In the genomic region with DNA sequence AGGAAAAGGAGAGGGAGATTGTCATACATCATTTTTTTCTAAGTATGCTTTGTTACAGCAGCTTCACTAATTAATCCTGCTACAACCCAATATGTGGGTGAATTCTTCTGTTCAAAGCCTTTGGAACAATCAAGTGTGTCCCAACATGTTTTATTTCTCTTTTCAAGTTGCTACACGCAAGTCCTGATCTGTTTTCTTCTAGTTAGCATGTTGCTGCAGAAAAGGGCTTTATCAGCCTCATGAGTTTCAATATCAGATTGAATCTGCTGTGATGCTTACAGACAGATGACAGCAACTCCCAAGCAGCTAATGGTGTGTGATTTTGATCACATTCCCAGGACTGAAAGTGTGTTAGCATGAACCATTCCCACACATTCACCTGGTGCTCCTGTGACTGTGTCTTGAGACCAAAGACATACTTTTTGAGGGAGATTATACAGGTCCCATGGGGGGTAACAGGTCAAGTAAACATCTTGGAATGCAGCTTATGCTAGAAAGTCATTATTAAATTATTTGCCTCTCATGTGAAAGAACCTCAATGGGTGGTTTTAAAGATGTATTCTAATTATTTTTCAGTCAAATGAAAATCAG, we compare ENCODE assay signal across 14 cellular contexts.
"Had no signal": no experiment of that assay in that cellular context is flagged by ENCODE, and none has a peak within 500 bp of the region (broad histone marks: within the 10 kb centered on the region; RNA-seq: fewer than 3 reads in every experiment).

No MANE protein-coding gene starts in this region.

- H3K4me3 ChIP-seq: ascending aorta, cardiac muscle cell, colonic mucosa, ovary had no signal

- H3K4me1 Mint-ChIP-seq: activated CD4-positive, alpha-beta T cell treated with anti-CD3 and anti-CD28 coated beads, Interleukin-2, amount 10 ng/mL, durations not matched to agents 7 days and 5 days; activated naive CD4-positive, alpha-beta T cell treated with anti-CD3 and anti-CD28 coated beads, Interleukin-2, amount 10 ng/mL, durations not matched to agents 7 days and 5 days; immature natural killer cell; naive thymus-derived CD8-positive, alpha-beta T cell had no signal

- DNase-seq: activated CD4-positive, alpha-beta T cell treated with anti-CD3 and anti-CD28 coated beads, Interleukin-2, amount 10 ng/mL, durations not matched to agents 7 days and 5 days; activated CD8-positive, alpha-beta T cell treated with anti-CD3 and anti-CD28 coated beads, Interleukin-2, amount 10 ng/mL, durations not matched to agents 7 days and 5 days; activated naive CD4-positive, alpha-beta T cell treated with anti-CD3 and anti-CD28 coated beads, Interleukin-2, amount 10 ng/mL, durations not matched to agents 7 days and 5 days; activated T-cell treated with anti-CD3 and anti-CD28 coated beads, Interleukin-2, amount 50 U/mL, for 24 hours; colonic mucosa; immature natural killer cell; mesenchymal stem cell; naive thymus-derived CD8-positive, alpha-beta T cell; ovary; stimulated activated CD8-positive, alpha-beta memory T cell treated with anti-CD3 and anti-CD28 coated beads, Interleukin-4, amount 100 ng/mL, for 48 hours; stimulated activated naive CD4-positive, alpha-beta T cell; T1000 had no signal

- H3K9me3 Mint-ChIP-seq: activated CD4-positive, alpha-beta T cell treated with anti-CD3 and anti-CD28 coated beads, Interleukin-2, amount 10 ng/mL, durations not matched to agents 7 days and 5 days; activated naive CD4-positive, alpha-beta T cell treated with anti-CD3 and anti-CD28 coated beads, Interleukin-2, amount 10 ng/mL, durations not matched to agents 7 days and 5 days had no signal

- H3K4me3 Mint-ChIP-seq: activated CD4-positive, alpha-beta T cell treated with anti-CD3 and anti-CD28 coated beads, Interleukin-2, amount 10 ng/mL, durations not matched to agents 7 days and 5 days; activated CD8-positive, alpha-beta T cell treated with anti-CD3 and anti-CD28 coated beads, Interleukin-2, amount 10 ng/mL, durations not matched to agents 7 days and 5 days; activated naive CD4-positive, alpha-beta T cell treated with anti-CD3 and anti-CD28 coated beads, Interleukin-2, amount 10 ng/mL, durations not matched to agents 7 days and 5 days; activated T-cell treated with anti-CD3 and anti-CD28 coated beads, Interleukin-2, amount 50 U/mL, for 24 hours; immature natural killer cell; naive thymus-derived CD8-positive, alpha-beta T cell had no signal

- H3K36me3 Mint-ChIP-seq: activated naive CD4-positive, alpha-beta T cell treated with anti-CD3 and anti-CD28 coated beads, Interleukin-2, amount 10 ng/mL, durations not matched to agents 7 days and 5 days had no signal

- ATAC-seq: activated CD8-positive, alpha-beta T cell treated with anti-CD3 and anti-CD28 coated beads, Interleukin-2, amount 10 ng/mL, durations not matched to agents 7 days and 5 days; naive thymus-derived CD8-positive, alpha-beta T cell had no signal

- H3K27ac Mint-ChIP-seq: activated CD4-positive, alpha-beta T cell treated with anti-CD3 and anti-CD28 coated beads, Interleukin-2, amount 10 ng/mL, durations not matched to agents 7 days and 5 days; activated CD8-positive, alpha-beta T cell treated with anti-CD3 and anti-CD28 coated beads, Interleukin-2, amount 10 ng/mL, durations not matched to agents 7 days and 5 days; activated naive CD4-positive, alpha-beta T cell treated with anti-CD3 and anti-CD28 coated beads, Interleukin-2, amount 10 ng/mL, durations not matched to agents 7 days and 5 days; activated T-cell treated with anti-CD3 and anti-CD28 coated beads, Interleukin-2, amount 50 U/mL, for 24 hours; immature natural killer cell; naive thymus-derived CD8-positive, alpha-beta T cell had no signal

- H3K27me3 Mint-ChIP-seq: activated CD4-positive, alpha-beta T cell treated with anti-CD3 and anti-CD28 coated beads, Interleukin-2, amount 10 ng/mL, durations not matched to agents 7 days and 5 days; activated naive CD4-positive, alpha-beta T cell treated with anti-CD3 and anti-CD28 coated beads, Interleukin-2, amount 10 ng/mL, durations not matched to agents 7 days and 5 days; activated T-cell treated with anti-CD3 and anti-CD28 coated beads, Interleukin-2, amount 50 U/mL, for 24 hours had no signal
